In genomic region chr4:112230879-112231778, GRCh38 we compare ENCODE assay signal across 8 cellular contexts. TPM values are rescaled to one million over a fixed set of nuclear protein-coding genes. Genes with fewer than 3 reads are reported as not detected.
DNase-seq lines count a peak whose midpoint lies in the region; ATAC-seq lines count a peak whose summit lies in the region.

No MANE protein-coding gene starts in this region.

- ATAC-seq in GM19043 (IDR thresholded peaks at IDR 0.05; ENCODE audit: low read depth, unreplicated experiment) (peak; percentile 75), HG03378 (IDR thresholded peaks at IDR 0.05; ENCODE audit: unreplicated experiment) (peak; percentile 81)

- peak; percentile 98 for DNase-seq in AG08396 (ENCODE audit: low spot score)
- DNase-seq in NCI-H446 treated with DMSO at 0.1 percent for 48 hours (lab: John Stamatoyannopoulos, UW): peak; percentile 89
- peak; percentile 99 for DNase-seq in activated CD4-positive, CD25-positive, alpha-beta regulatory T cell treated with anti-CD3 and anti-CD28 coated beads, Interleukin-2, amount 50 U/mL, for 72 hours
- DNase-seq in cerebellum (ENCODE audit: low spot score): peak; percentile 98
- peak; percentile 99 for DNase-seq in islet precursor cell
- peak; percentile 96 for DNase-seq in stimulated activated CD4-positive, alpha-beta T cell treated with anti-CD3 and anti-CD28 coated beads, Interleukin-12 subunit alpha, Interleukin-12 subunit beta, amount 100 ng/mL, for 4 hours

RNA-seq across cellular contexts. Expression of gene AP1AR, which starts 0.5 kb away (rescaled TPM):
- 53.4 TPM for total RNA-seq in cerebellum

RNA-seq across cellular contexts. Expression of gene TIFA, which starts 54.6 kb away (rescaled TPM):
- 8.3 TPM for total RNA-seq in cerebellum

Comparison
In these comparisons a context has a peak if more than half of its experiments do, and no peak if none do; other contexts are left out.
1. Peak in every context shown above with its lines: DNase-seq and ATAC-seq.